7 cellular contexts compared by ENCODE assay signal in genomic region chr16:57895081-57895547, GRCh38.
DNase-seq lines count a peak whose midpoint lies in the region; TF ChIP-seq lines count a peak whose summit lies in the region.
"Not testable (repeated sequence)": the region's sequence is repeated elsewhere in the genome, so short reads cannot be mapped to it uniquely, and the experiment has no call there.

No MANE protein-coding gene starts in this region.

- DNase-seq in Caco-2, result peak in 1 of 2 experiments; percentile 37
- DNase-seq in HFFc6; SJSA1 (ENCODE audit: low read depth in 1 of 2, low spot score in 2 of 2); endothelial cell (ENCODE audit: low spot score); stomach: not testable (repeated sequence)

- WGBS in liver, result 70% methylated on average over 3 of the region's 3 CpGs
- WGBS in stomach, 5 donors, result 71 to 92% (median 86%) methylated on average over 3 of the region's 3 CpGs

- TF ChIP-seq CTCF in Caco-2 (IDR thresholded peaks at IDR 0.05; ENCODE audit: insufficient read depth in 1 of 2, low read depth in 1 of 2, low read length in 1 of 2, severe bottlenecking in 1 of 2, unreplicated experiment in 1 of 2); HFFc6 (IDR thresholded peaks at IDR 0.05); endothelial cell (IDR thresholded peaks at IDR 0.05; ENCODE audit: unreplicated experiment); liver (IDR thresholded peaks at IDR 0.05; ENCODE audit: low read depth, low read length, missing input control); neutrophil (IDR thresholded peaks at IDR 0.05); stomach (IDR thresholded peaks at IDR 0.05): not testable (repeated sequence)

- intact Hi-C loops in Caco-2 (cut with micrococcal nuclease; ENCODE audit: unreplicated experiment), result loop anchor here (2.0 to 5.0 kb wide), 2 partner anchors 74 to 232 kb away; partner anchors contain the start of gene CFAP20
- intact Hi-C loops in stomach (cut with DNase I; ENCODE audit: low total_unique reads), result not testable (repeated sequence)

- H3K4me1 ChIP-seq in Caco-2 (peaks cover 34% of the 10 kb centered on the region), SJSA1 (replicated peaks) (peaks cover 80% of the 10 kb centered on the region), liver (ENCODE audit: control insufficient read depth in 4 of 4, insufficient read depth in 4 of 4, low read length in 3 of 4) (peaks cover 18 to 52% (median 37%) of the 10 kb centered on the region in 4 donors), neutrophil (ENCODE audit: control insufficient read depth in 1 of 2, insufficient read depth in 1 of 2, low read depth in 1 of 2, low read length in 1 of 2) (peaks cover 33 to 55% of the 10 kb centered on the region in 2 experiments), stomach (peaks cover 16 to 57% (median 26%) of the 10 kb centered on the region in 4 donors)

- H3K36me3 Mint-ChIP-seq in Caco-2 (ENCODE audit: insufficient read depth, unreplicated experiment); HFFc6 (ENCODE audit: low read depth); endothelial cell (ENCODE audit: low read depth, unreplicated experiment): not testable (repeated sequence)

- H3K9me3 ChIP-seq in Caco-2; SJSA1 (replicated peaks); liver (ENCODE audit: control insufficient read depth in 4 of 4, low read length in 3 of 4); neutrophil; stomach: not testable (repeated sequence)

- not testable (repeated sequence) for H3K27me3 ChIP-seq in Caco-2 (replicated peaks; ENCODE audit: control insufficient read depth, insufficient read depth, low read length); SJSA1 (replicated peaks); liver (ENCODE audit: control insufficient read depth in 4 of 4, insufficient read depth in 4 of 4, low read length in 3 of 4); neutrophil; stomach

- not testable (repeated sequence) for TF ChIP-seq POLR2A in stomach (IDR thresholded peaks at IDR 0.05)

- H3K27ac ChIP-seq in SJSA1, result peak overlapping the region; percentile 98
- peak overlapping the region; percentile 94 to 99 for H3K27ac ChIP-seq in liver (ENCODE audit: low read depth in 1 of 2, low read length in 2 of 2)
- peak overlapping the region; percentile 92 for H3K27ac ChIP-seq in neutrophil
- H3K27ac ChIP-seq in stomach, result peak overlapping the region; percentile 76 to 93 (median 88)

- H3K9me3 Mint-ChIP-seq in Caco-2 (ENCODE audit: unreplicated experiment); HFFc6; endothelial cell (ENCODE audit: unreplicated experiment): not testable (repeated sequence)

- peak overlapping the region; percentile 61 for H3K4me3 Mint-ChIP-seq in Caco-2 (ENCODE audit: unreplicated experiment)
- H3K4me3 Mint-ChIP-seq in HFFc6; endothelial cell (ENCODE audit: unreplicated experiment): not testable (repeated sequence)

- BruUV-seq in Caco-2 (replicated peaks; lab: Mats Ljungman, UMichigan), result not testable (repeated sequence)

- H3K4me1 Mint-ChIP-seq in Caco-2 (ENCODE audit: low read depth, unreplicated experiment) (peaks cover 42% of the 10 kb centered on the region), HFFc6 (ENCODE audit: low read depth) (peaks cover 59% of the 10 kb centered on the region), endothelial cell (ENCODE audit: unreplicated experiment) (peaks cover 26% of the 10 kb centered on the region)

- not testable (repeated sequence) for H3K4me3 ChIP-seq in Caco-2 (ENCODE audit: low read depth, low read length); SJSA1; neutrophil (ENCODE audit: low read depth in 1 of 2, low read length in 1 of 2); stomach
- H3K4me3 ChIP-seq in liver (ENCODE audit: low read depth in 1 of 3, low read length in 3 of 3), result peak overlapping the region in 1 of 3 donors; percentile 10

- POLR2A ChIA-PET in Caco-2 (lab: Charles Lee), result not testable (repeated sequence)

- CTCF ChIA-PET in Caco-2 (lab: Charles Lee), result not testable (repeated sequence)

- not testable (repeated sequence) for TF ChIP-seq RAD21 in liver (IDR thresholded peaks at IDR 0.05)

- not testable (repeated sequence) for TF ChIP-seq EP300 in stomach (IDR thresholded peaks at IDR 0.05)

- not testable (repeated sequence) for H3K36me3 ChIP-seq in Caco-2 (ENCODE audit: control insufficient read depth, insufficient read depth, low read length); SJSA1; liver (ENCODE audit: control insufficient read depth in 4 of 4, insufficient read depth in 3 of 4, low read depth in 1 of 4, low read length in 3 of 4); neutrophil; stomach

- H3K27ac Mint-ChIP-seq in Caco-2 (ENCODE audit: unreplicated experiment), result peak overlapping the region; percentile 88
- peak overlapping the region; percentile 77; the same call in 1 of the 2 replicates for H3K27ac Mint-ChIP-seq in HFFc6
- H3K27ac Mint-ChIP-seq in endothelial cell (ENCODE audit: unreplicated experiment), result peak overlapping the region; percentile 89

- not testable (repeated sequence) for H3K27me3 Mint-ChIP-seq in Caco-2 (ENCODE audit: insufficient read depth, unreplicated experiment); HFFc6 (ENCODE audit: insufficient read depth); endothelial cell (ENCODE audit: unreplicated experiment)

- peak overlapping the region in 1 of 2 donors; percentile 58 for H3K9ac ChIP-seq in liver (ENCODE audit: low read depth in 1 of 2, low read length in 2 of 2)
